Comparison of ENCODE assay signal across 8 cellular contexts in genomic region chr14:99628832-99629618, GRCh38. TPM values are rescaled to one million over a fixed set of nuclear protein-coding genes. Genes with fewer than 3 reads are reported as not detected.
DNase-seq lines count a peak whose midpoint lies in the region; ATAC-seq and TF ChIP-seq lines count a peak whose summit lies in the region.

No MANE protein-coding gene starts in this region.

- H3K27me3 Mint-ChIP-seq in T-helper 17 cell = peaks cover 42% of the 10 kb centered on the region

- H3K36me3 ChIP-seq in GM23248 (ENCODE audit: low read depth) (no peaks in the 10 kb centered on the region), adrenal gland (replicated peaks in 1 of 2) (no peaks in the 10 kb centered on the region)

- DNase-seq in COR-L47 (lab: John Stamatoyannopoulos, UW) (peak; percentile 84), GM23248 (peak; percentile 81), NCI-H1417 (lab: John Stamatoyannopoulos, UW) (peak; percentile 67 to 83 (median 69)), T-helper 17 cell (peak; percentile 43 to 46 (median 44)), adrenal gland (peak; percentile 67 to 91 (median 84)), left ventricle myocardium superior (peak; percentile 88), retinal pigment epithelial cell (ENCODE audit: low read depth) (no peak), HPDE6-E6E7 (ENCODE audit: extremely low spot score) (no peak)

- no peak overlapping the region for H3K4me3 ChIP-seq in GM23248
- H3K4me3 ChIP-seq in adrenal gland = no peak overlapping the region
- no peak overlapping the region for H3K4me3 ChIP-seq in retinal pigment epithelial cell (ENCODE audit: low read length)

- no peak for TF ChIP-seq POLR2A in adrenal gland (IDR thresholded peaks at IDR 0.05)

- no peak overlapping the region for H3K27ac Mint-ChIP-seq in T-helper 17 cell

- H3K4me3 Mint-ChIP-seq in T-helper 17 cell = no peak overlapping the region

- 18 to 22% methylated on average over 17 to 21 of the region's 21 CpGs for WGBS in GM23248 (ENCODE audit: low coverage in 1 of 2, low lambda C conversion rate in 2 of 2, missing lambda C conversion rate in 2 of 2), 2 experiments
- WGBS in adrenal gland, 4 donors = 21 to 41% (median 22%) methylated on average over 10 to 21 of the region's 21 CpGs

- H3K36me3 Mint-ChIP-seq in T-helper 17 cell (ENCODE audit: low read depth) = peaks cover 8% of the 10 kb centered on the region

- in situ Hi-C loops in GM23248 (cut with MboI) = no loop called here

- H3K27me3 ChIP-seq in GM23248 (replicated peaks; ENCODE audit: insufficient read depth) (no peaks in the 10 kb centered on the region), adrenal gland (no peaks in the 10 kb centered on the region)

- no peak overlapping the region for H3K4me2 ChIP-seq in GM23248 (ENCODE audit: unreplicated experiment)

- no peak overlapping the region for H2AFZ ChIP-seq in GM23248

- no peaks in the 10 kb centered on the region for H3K9me2 ChIP-seq in GM23248 (ENCODE audit: insufficient read depth)

- H3K4me1 ChIP-seq in GM23248 (ENCODE audit: insufficient read depth) (peaks cover 5% of the 10 kb centered on the region), adrenal gland (replicated peaks in 1 of 2) (no peaks in the 10 kb centered on the region)

- no peaks in the 10 kb centered on the region for H4K20me1 ChIP-seq in GM23248 (ENCODE audit: insufficient read depth)

- intact Hi-C loops in adrenal gland (cut with DNase I) (loop anchor here in 1 of 2 donors (2.0 kb wide), 1 partner anchor 110 kb away; no protein-coding TSS in a partner anchor), left ventricle myocardium superior (cut with micrococcal nuclease) (loop anchor here (5.0 kb wide), 1 partner anchor 107 kb away; no protein-coding TSS in a partner anchor)

- H3K79me2 ChIP-seq in GM23248 (ENCODE audit: insufficient read depth) = no peaks in the 10 kb centered on the region

- peaks cover under 1% of the 10 kb centered on the region for H3F3A ChIP-seq in GM23248 (ENCODE audit: insufficient read depth)

- no peak overlapping the region for H3K9ac ChIP-seq in GM23248

- H3K4me1 Mint-ChIP-seq in T-helper 17 cell = peaks cover 5% of the 10 kb centered on the region

- peak; percentile 85 for ATAC-seq in T-helper 17 cell
- ATAC-seq in left ventricle myocardium superior = peak; percentile 92

- peak; percentile 94 to 98 (median 97) for TF ChIP-seq CTCF in adrenal gland (IDR thresholded peaks at IDR 0.05)
- TF ChIP-seq CTCF in retinal pigment epithelial cell (conservative IDR thresholded peaks at IDR 0.05; ENCODE audit: low read depth, low read length) = peak; percentile 99

- H3K27ac ChIP-seq in GM23248 (no peak overlapping the region), adrenal gland (no peak overlapping the region)

- H3K9me3 ChIP-seq in GM23248 (ENCODE audit: low read depth) (no peaks in the 10 kb centered on the region), T-helper 17 cell (ENCODE audit: control insufficient read depth, low read length, poor library complexity, severe bottlenecking) (no peaks in the 10 kb centered on the region), adrenal gland (replicated peaks in 1 of 3) (no peaks in the 10 kb centered on the region)

RNA-seq across cellular contexts. Expression of gene HHIPL1, which starts 15.9 kb away (rescaled TPM):
- total RNA-seq in GM23248 (2014; rRNA removed; shearing (Covaris generic)) = 11.3 and 19.2 TPM in 2 replicates
- 5.8 and 6.5 TPM in 2 replicates for polyA plus RNA-seq in GM23248 (2016; fragmentation: Nextera tagmentation; extraction: Ambion mirVana)
- under 1 TPM; 0.12 to 0.21 TPM for total RNA-seq in T-helper 17 cell
- 1 to 10 TPM; 1.3 to 2.9 (median 1.7) TPM for total RNA-seq in adrenal gland
- polyA plus RNA-seq in adrenal gland = under 1 TPM; 0.20 to 0.64 (median 0.51) TPM
- total RNA-seq in left ventricle myocardium superior = 1.5 TPM

RNA-seq across cellular contexts. Expression of gene CCDC85C, which starts 25.0 kb away (rescaled TPM):
- total RNA-seq in GM23248 (2014; rRNA removed; shearing (Covaris generic)) = 9.0 and 11.0 TPM in 2 replicates
- 0.68 and 1.1 TPM in 2 replicates for polyA plus RNA-seq in GM23248 (2016; fragmentation: Nextera tagmentation; extraction: Ambion mirVana)
- total RNA-seq in T-helper 17 cell = 1 to 10 TPM; 8.3 to 9.3 TPM
- 10 to 100 TPM; 21.6 to 59.0 (median 41.3) TPM for total RNA-seq in adrenal gland
- polyA plus RNA-seq in adrenal gland = 10 to 100 TPM; 10.8 to 41.7 (median 23.4) TPM
- total RNA-seq in left ventricle myocardium superior = 49.3 TPM

RNA-seq across cellular contexts. Expression of gene CYP46A1, which starts 55.1 kb away (rescaled TPM):
- 0.13 and 0.22 TPM in 2 replicates for total RNA-seq in GM23248 (2014; rRNA removed; shearing (Covaris generic))
- 0.15 and 0.29 TPM in 2 replicates for polyA plus RNA-seq in GM23248 (2016; fragmentation: Nextera tagmentation; extraction: Ambion mirVana)
- total RNA-seq in T-helper 17 cell = under 1 TPM; 0.15 to 0.29 TPM
- 1 to 10 TPM in 6 of 8 donors, under 1 TPM in 2; 0.85 to 3.2 (median 2.1) TPM for total RNA-seq in adrenal gland
- 1 to 10 TPM; 1.6 to 5.9 (median 3.0) TPM for polyA plus RNA-seq in adrenal gland
- 3.0 TPM for total RNA-seq in left ventricle myocardium superior

Comparison
In these comparisons a context has a peak if more than half of its experiments do, and no peak if none do; other contexts are left out.
1. DNase-seq: peak in COR-L47 (single experiment), GM23248 (single experiment), NCI-H1417 (3 of 3), T-helper 17 cell (3 of 3), adrenal gland (7 of 7) and left ventricle myocardium superior (single experiment); none in retinal pigment epithelial cell (single experiment) and HPDE6-E6E7 (single experiment).